ENCODE assay signal across 9 cellular contexts in the genomic region with DNA sequence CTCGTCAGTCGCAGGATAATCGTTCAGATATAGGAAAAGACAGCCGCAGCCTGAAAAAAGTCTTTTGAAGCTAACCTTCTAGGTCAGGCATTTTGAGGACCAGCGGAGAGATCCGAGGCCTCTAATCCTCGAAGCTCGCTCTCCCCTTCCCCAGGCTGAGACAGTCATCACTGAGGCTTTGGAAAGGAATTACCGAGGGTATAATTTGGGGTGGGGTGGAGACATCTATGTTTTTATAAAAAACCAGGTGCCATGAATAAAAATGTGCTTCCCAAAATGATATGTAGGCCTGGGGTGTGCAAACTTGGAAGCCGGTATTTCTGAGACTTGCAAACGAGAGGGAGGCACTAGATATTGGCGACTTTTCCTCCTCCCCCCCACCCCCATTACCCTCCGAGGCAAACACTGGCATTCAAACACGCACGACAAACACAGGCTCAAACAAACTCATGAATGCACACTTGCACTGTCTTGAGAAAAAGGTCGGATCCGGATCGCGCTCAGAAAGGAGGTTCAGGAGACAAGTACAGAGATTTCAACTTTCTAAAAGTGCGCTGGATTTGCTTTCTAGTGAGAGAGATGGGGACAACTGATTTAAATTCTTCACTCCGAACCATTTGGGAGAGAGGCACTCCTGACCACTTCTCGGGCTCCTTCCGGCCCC. TPM values are rescaled to one million over a fixed set of nuclear protein-coding genes. Genes with fewer than 3 reads are reported as not detected.
DNase-seq lines count a peak whose midpoint lies in the region; ATAC-seq and TF ChIP-seq lines count a peak whose summit lies in the region.
"Had no signal": no experiment of that assay in that cellular context is flagged by ENCODE, and none has a peak within 500 bp of the region (broad histone marks: within the 10 kb centered on the region; RNA-seq: fewer than 3 reads in every experiment).

No MANE protein-coding gene starts in this region.

- peaks cover 6% of the 10 kb centered on the region for H3K9me3 Mint-ChIP-seq in activated CD4-positive, alpha-beta T cell treated with anti-CD3 and anti-CD28 coated beads, Interleukin-2, amount 10 ng/mL, durations not matched to agents 7 days and 5 days

- DNase-seq in activated CD4-positive, alpha-beta T cell treated with anti-CD3 and anti-CD28 coated beads, Interleukin-2, amount 10 ng/mL, durations not matched to agents 7 days and 5 days, result no peak
- no peak for DNase-seq in activated CD4-positive, alpha-beta T cell treated with anti-CD3 and anti-CD28 coated beads for 1 hour
- DNase-seq in astrocyte of the spinal cord (ENCODE audit: low read depth, low spot score) (no peak), mesenchymal stem cell (no peak), thyroid gland (no peak), cerebellar nuclear complex (lab: John Stamatoyannopoulos, UW) (no peak)
- DNase-seq in stimulated activated CD4-positive, alpha-beta T cell treated with anti-CD3 and anti-CD28 coated beads, Interleukin-4, amount 100 ng/mL, for 24 hours, result no peak
- DNase-seq: NK-92 treated with Interleukin-12 subunit alpha and Interleukin-12 subunit beta, amount 100 ng/mL, for 24 hours had no signal

- no peak overlapping the region for H3K27ac ChIP-seq in mesenchymal stem cell (ENCODE audit: low read length, poor library complexity, severe bottlenecking)
- H3K27ac ChIP-seq in thyroid gland, result no peak overlapping the region

- H3K14ac ChIP-seq in mesenchymal stem cell (ENCODE audit: low read length in 2 of 2), result no peak overlapping the region

- H3K27me3 ChIP-seq in mesenchymal stem cell (ENCODE audit: control insufficient read depth in 1 of 2, insufficient read depth in 1 of 2, low read length in 2 of 2) (peaks cover 71 to 86% of the 10 kb centered on the region in 2 experiments), thyroid gland (peaks cover 38% of the 10 kb centered on the region)

- intact Hi-C loops in thyroid gland (cut with DNase I), result no loop called here

- H2BK5ac ChIP-seq in mesenchymal stem cell (ENCODE audit: low read depth, low read length, poor library complexity, severe bottlenecking), result no peak overlapping the region

- in situ Hi-C loops in astrocyte of the spinal cord (cut with HindIII; ENCODE audit: low sequenced_read_pairs), result no loop called here

- 20% methylated on average over 23 of the region's 23 CpGs for WGBS in mesenchymal stem cell
- 12 to 16% methylated on average over 23 of the region's 23 CpGs for WGBS in thyroid gland, 2 donors

- H2AK5ac ChIP-seq in mesenchymal stem cell (ENCODE audit: low read length, severe bottlenecking), result no peak overlapping the region

- H3K36me3 ChIP-seq in mesenchymal stem cell (ENCODE audit: control insufficient read depth in 1 of 2, insufficient read depth in 2 of 2, low read depth in 1 of 2, low read length in 2 of 2), result no peaks in the 10 kb centered on the region
- H3K36me3 ChIP-seq in thyroid gland, result no peaks in the 10 kb centered on the region

- H3K27me3 Mint-ChIP-seq in activated CD4-positive, alpha-beta T cell treated with anti-CD3 and anti-CD28 coated beads, Interleukin-2, amount 10 ng/mL, durations not matched to agents 7 days and 5 days, result peaks cover 89% of the 10 kb centered on the region

- no peak overlapping the region for H3K4ac ChIP-seq in mesenchymal stem cell (ENCODE audit: low read depth in 1 of 2, low read length in 2 of 2)

- H3K4me3 ChIP-seq in astrocyte of the spinal cord (ENCODE audit: low read depth, low read length) (peak overlapping the region; percentile 53), mesenchymal stem cell (ENCODE audit: insufficient read depth in 1 of 2, low read depth in 1 of 2, low read length in 2 of 2) (peak overlapping the region in 1 of 2 experiments; percentile 89), thyroid gland (replicated peaks in 1 of 3) (peak overlapping the region in 2 of 3 donors; percentile 15 to 25)

- no peak for ATAC-seq in HG02885 (IDR thresholded peaks at IDR 0.05; ENCODE audit: poor library complexity, unreplicated experiment)

- no peaks in the 10 kb centered on the region for H3K79me1 ChIP-seq in mesenchymal stem cell (replicated peaks; ENCODE audit: low read length, poor library complexity, severe bottlenecking)

- CTCF ChIA-PET in activated CD4-positive, alpha-beta T cell treated with anti-CD3 and anti-CD28 coated beads, Interleukin-2, amount 10 ng/mL, durations not matched to agents 7 days and 5 days (lab: Charles Lee), result no interaction called here

- H3K27ac Mint-ChIP-seq in activated CD4-positive, alpha-beta T cell treated with anti-CD3 and anti-CD28 coated beads, Interleukin-2, amount 10 ng/mL, durations not matched to agents 7 days and 5 days, result peak overlapping the region; percentile 54

- peak overlapping the region; percentile 66 for H3K4me3 Mint-ChIP-seq in activated CD4-positive, alpha-beta T cell treated with anti-CD3 and anti-CD28 coated beads, Interleukin-2, amount 10 ng/mL, durations not matched to agents 7 days and 5 days

- H3K4me2 ChIP-seq in mesenchymal stem cell (ENCODE audit: low read length, poor library complexity, severe bottlenecking), result peak overlapping the region; percentile 55

- no peak overlapping the region for H2AFZ ChIP-seq in mesenchymal stem cell (ENCODE audit: low read depth, low read length)

- no peak overlapping the region for H3K23ac ChIP-seq in mesenchymal stem cell (ENCODE audit: low read length in 2 of 2)

- TF ChIP-seq CTCF in astrocyte of the spinal cord (IDR thresholded peaks at IDR 0.05; ENCODE audit: low read depth, low read length) (no peak), thyroid gland (IDR thresholded peaks at IDR 0.05) (no peak)

- peak overlapping the region; percentile 74 for H3K9ac ChIP-seq in mesenchymal stem cell (ENCODE audit: low read length)

- no peak overlapping the region for H4K8ac ChIP-seq in mesenchymal stem cell (ENCODE audit: low read length)

- H4K91ac ChIP-seq in mesenchymal stem cell (ENCODE audit: low read length), result no peak overlapping the region

- peaks cover 15% of the 10 kb centered on the region for H3K4me1 ChIP-seq in mesenchymal stem cell (ENCODE audit: control insufficient read depth, insufficient read depth, low read depth, low read length)
- peaks cover 3 to 14% of the 10 kb centered on the region in 2 donors for H3K4me1 ChIP-seq in thyroid gland

- POLR2A ChIA-PET in activated CD4-positive, alpha-beta T cell treated with anti-CD3 and anti-CD28 coated beads, Interleukin-2, amount 10 ng/mL, durations not matched to agents 7 days and 5 days (lab: Charles Lee), result no interaction called here

- no peaks in the 10 kb centered on the region for H3K36me3 Mint-ChIP-seq in activated CD4-positive, alpha-beta T cell treated with anti-CD3 and anti-CD28 coated beads, Interleukin-2, amount 10 ng/mL, durations not matched to agents 7 days and 5 days (ENCODE audit: low read depth)

- no peak overlapping the region for H2BK12ac ChIP-seq in mesenchymal stem cell (ENCODE audit: low read length in 2 of 2)

- TF ChIP-seq POLR2A in thyroid gland (IDR thresholded peaks at IDR 0.05), result no peak

- H2BK15ac ChIP-seq in mesenchymal stem cell (ENCODE audit: low read depth, poor library complexity, severe bottlenecking), result no peak overlapping the region

- H3K18ac ChIP-seq in mesenchymal stem cell (ENCODE audit: low read depth in 1 of 2, low read length in 2 of 2), result no peak overlapping the region

- H3K9me3 ChIP-seq in mesenchymal stem cell (ENCODE audit: control insufficient read depth, low read length) (no peaks in the 10 kb centered on the region), thyroid gland (no peaks in the 10 kb centered on the region)

- peaks cover 8% of the 10 kb centered on the region for H3K4me1 Mint-ChIP-seq in activated CD4-positive, alpha-beta T cell treated with anti-CD3 and anti-CD28 coated beads, Interleukin-2, amount 10 ng/mL, durations not matched to agents 7 days and 5 days

- no peak overlapping the region for H2BK120ac ChIP-seq in mesenchymal stem cell (ENCODE audit: low read depth, low read length)

RNA-seq across cellular contexts. Expression of a gene that starts 0.9 kb away (rescaled TPM):
- under 1 TPM in 1 of 2 experiments, not detected in 1; 0.17 TPM for total RNA-seq in activated CD4-positive, alpha-beta T cell treated with anti-CD3 and anti-CD28 coated beads, Interleukin-2, amount 10 ng/mL, durations not matched to agents 7 days and 5 days
- 3.1 TPM for polyA plus RNA-seq in mesenchymal stem cell (2013, experiment 1 of 2)
- 3.2 TPM for polyA plus RNA-seq in mesenchymal stem cell (2013, experiment 2 of 2)
- 1 to 10 TPM in 1 of 4 donors, under 1 TPM in 3; 0.29 to 1.3 (median 0.42) TPM for total RNA-seq in thyroid gland
